In genomic region chr11:19359425-19360000, GRCh38 we compare ENCODE assay signal across 1 cellular context.
TF ChIP-seq lines count a peak whose summit lies in the region.

No MANE protein-coding gene starts in this region.

TF ChIP-seq in IMR-90, 13 proteins besides CTCF, POLR2A, EP300 and RAD21:
- TF ChIP-seq CEBPB (IDR thresholded peaks at IDR 0.05; ENCODE audit: low read depth, low read length): 0 out of 2 replicates have a peak, but pooled peaks have one; percentile 10
- TF ChIP-seq SMC3 (IDR thresholded peaks at IDR 0.05; ENCODE audit: low read depth, low read length): no peak
